In the genomic region with DNA sequence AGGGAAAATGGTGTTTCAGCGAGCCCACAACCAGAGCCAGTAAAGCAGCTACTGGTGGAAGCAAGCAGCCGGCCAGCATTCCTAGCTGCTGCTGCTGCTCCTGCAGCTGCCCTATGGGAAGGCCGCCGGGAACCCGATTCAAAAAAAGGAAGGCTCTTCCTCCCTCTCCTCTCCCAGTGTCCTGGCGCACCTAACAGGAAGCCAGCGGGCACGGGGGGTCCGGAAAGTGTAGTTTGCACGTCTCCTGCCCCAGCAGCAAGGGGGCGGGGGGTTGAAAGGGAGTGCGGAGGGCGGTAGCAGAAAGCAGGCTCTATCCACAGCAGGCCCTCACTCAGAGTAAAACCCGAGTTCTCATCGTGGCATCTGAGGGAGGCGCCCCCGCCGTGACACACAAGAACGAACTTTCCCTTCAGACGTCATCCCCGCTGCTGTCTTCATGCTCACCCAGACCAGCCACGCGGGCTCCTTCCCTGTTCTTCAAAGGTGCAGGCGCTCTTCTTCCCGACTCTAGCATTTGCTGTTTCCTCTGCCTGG, we compare ENCODE assay signal across 1 cellular context.
TF ChIP-seq lines count a peak whose summit lies in the region.

No MANE protein-coding gene starts in this region.

TF ChIP-seq in SK-N-SH, 30 proteins besides CTCF, POLR2A, EP300 and RAD21 (continued from another document):
- TF ChIP-seq, protein P1, sequence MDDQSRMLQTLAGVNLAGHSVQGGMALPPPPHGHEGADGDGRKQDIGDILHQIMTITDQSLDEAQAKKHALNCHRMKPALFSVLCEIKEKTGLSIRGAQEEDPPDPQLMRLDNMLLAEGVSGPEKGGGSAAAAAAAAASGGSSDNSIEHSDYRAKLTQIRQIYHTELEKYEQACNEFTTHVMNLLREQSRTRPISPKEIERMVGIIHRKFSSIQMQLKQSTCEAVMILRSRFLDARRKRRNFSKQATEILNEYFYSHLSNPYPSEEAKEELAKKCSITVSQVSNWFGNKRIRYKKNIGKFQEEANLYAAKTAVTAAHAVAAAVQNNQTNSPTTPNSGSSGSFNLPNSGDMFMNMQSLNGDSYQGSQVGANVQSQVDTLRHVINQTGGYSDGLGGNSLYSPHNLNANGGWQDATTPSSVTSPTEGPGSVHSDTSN (IDR thresholded peaks at IDR 0.05), result no peak
- TF ChIP-seq SIN3A (IDR thresholded peaks at IDR 0.05; ENCODE audit: borderline replicate concordance, low read depth, low read length), result no peak
